In the genomic region with DNA sequence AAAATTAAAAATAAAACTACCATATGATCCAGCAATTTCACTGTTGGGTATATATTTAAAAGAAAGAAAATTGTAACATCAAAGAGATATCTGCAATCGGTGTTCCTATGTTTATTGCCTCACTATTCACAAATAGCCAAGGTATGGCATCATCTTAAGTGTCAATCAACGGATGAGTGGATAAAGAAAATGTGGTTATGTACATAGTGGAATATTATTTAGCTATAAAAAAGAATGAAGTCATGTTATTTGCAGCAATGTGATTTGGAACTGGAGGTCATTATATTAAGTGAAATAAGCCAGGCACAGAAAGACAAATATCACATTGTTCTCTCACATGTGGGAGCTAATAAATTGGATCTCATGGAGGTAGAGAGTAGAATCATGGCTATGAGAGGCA, we compare ENCODE assay signal across 10 cellular contexts.
DNase-seq lines count a peak whose midpoint lies in the region; ATAC-seq, FAIRE-seq and TF ChIP-seq lines count a peak whose summit lies in the region.
"Had no signal": no experiment of that assay in that cellular context is flagged by ENCODE, and none has a peak within 500 bp of the region (broad histone marks: within the 10 kb centered on the region; RNA-seq: fewer than 3 reads in every experiment).

No MANE protein-coding gene starts in this region.

- H3K4me3 Mint-ChIP-seq in CD4-positive, alpha-beta memory T cell: peak overlapping the region; percentile 49 to 83 (median 78)
- peak overlapping the region; percentile 81 for H3K4me3 Mint-ChIP-seq in astrocyte (ENCODE audit: unreplicated experiment)
- peak overlapping the region; percentile 89 for H3K4me3 Mint-ChIP-seq in natural killer cell treated with Interleukin-12 subunit alpha and Interleukin-12 subunit beta and Interleukin-15 and Interleukin-18, amount 100 ng/mL, for 72 hours

- CTCF ChIA-PET in CD4-positive, alpha-beta memory T cell (lab: Charles Lee; ENCODE audit: partially characterized antibody): interaction anchor here (0.9 to 1.3 kb wide), 3 partner anchors 9 to 93 kb away, joined by 3 to 4 read pairs (median 4); no protein-coding TSS in a partner anchor

- H3K9me3 Mint-ChIP-seq in CD4-positive, alpha-beta memory T cell: peaks cover 0 to 15% (median under 1%) of the 10 kb centered on the region in 8 donors
- H3K9me3 Mint-ChIP-seq in astrocyte (ENCODE audit: unreplicated experiment): peaks cover 1% of the 10 kb centered on the region
- no peaks in the 10 kb centered on the region for H3K9me3 Mint-ChIP-seq in natural killer cell treated with Interleukin-12 subunit alpha and Interleukin-12 subunit beta and Interleukin-15 and Interleukin-18, amount 100 ng/mL, for 72 hours

- POLR2A ChIA-PET in CD4-positive, alpha-beta memory T cell (lab: Charles Lee; ENCODE audit: partially characterized antibody): interaction anchor here (1.6 to 1.9 kb wide), 4 partner anchors 8 to 86 kb away, joined by 4 to 10 read pairs (median 6); no protein-coding TSS in a partner anchor

- TF ChIP-seq CTCF in astrocyte (IDR thresholded peaks at IDR 0.05; ENCODE audit: insufficient read depth, low read depth, low read length): no peak

- no peak for FAIRE-seq in astrocyte (lab: Jason Lieb, UNC)

- no peaks in the 10 kb centered on the region for H4K20me1 ChIP-seq in astrocyte (ENCODE audit: insufficient read depth, low read length)

- H3K4me1 ChIP-seq in CD4-positive, alpha-beta memory T cell (ENCODE audit: insufficient read depth, low read length): peaks cover 7% of the 10 kb centered on the region
- H3K4me1 ChIP-seq in HUES64 (ENCODE audit: insufficient read depth, low read length) (peaks cover 9% of the 10 kb centered on the region; the same call in 1 of the 2 replicates), astrocyte (ENCODE audit: insufficient read depth, low read length) (peaks cover 6% of the 10 kb centered on the region)

- no peaks in the 10 kb centered on the region for H3K79me2 ChIP-seq in astrocyte (ENCODE audit: insufficient read depth, low read length)

- no peaks in the 10 kb centered on the region for H3K27me3 ChIP-seq in CD4-positive, alpha-beta memory T cell (ENCODE audit: insufficient read depth, low read length)
- H3K27me3 ChIP-seq in HUES64 (ENCODE audit: insufficient read depth, low read length): no peaks in the 10 kb centered on the region
- no peaks in the 10 kb centered on the region for H3K27me3 ChIP-seq in astrocyte (ENCODE audit: insufficient read depth, low read length)

- H3K9me3 ChIP-seq in CD4-positive, alpha-beta memory T cell (ENCODE audit: control insufficient read depth in 1 of 2, low read length in 2 of 2): no peaks in the 10 kb centered on the region
- 0 out of 2 replicates have a peak, but pooled peaks cover 5% of the 10 kb centered on the region for H3K9me3 ChIP-seq in HUES64 (ENCODE audit: insufficient read depth, low read depth, low read length)
- H3K9me3 ChIP-seq in astrocyte (ENCODE audit: insufficient read depth, low read depth, low read length): no peaks in the 10 kb centered on the region

- H3K4me2 ChIP-seq in astrocyte (ENCODE audit: low read length): peak overlapping the region; percentile 71
- H3K4me2 ChIP-seq: KMS-11 had no signal

- H3K4me1 Mint-ChIP-seq in CD4-positive, alpha-beta memory T cell: peaks cover 9 to 13% (median 12%) of the 10 kb centered on the region in 4 donors
- H3K4me1 Mint-ChIP-seq in astrocyte (ENCODE audit: low read depth, unreplicated experiment): peaks cover 23% of the 10 kb centered on the region
- peaks cover 19 to 21% of the 10 kb centered on the region in 2 donors for H3K4me1 Mint-ChIP-seq in natural killer cell treated with Interleukin-12 subunit alpha and Interleukin-12 subunit beta and Interleukin-15 and Interleukin-18, amount 100 ng/mL, for 72 hours (ENCODE audit: low read depth in 2 of 2)

- no peak for DNase-seq in CD4-positive, alpha-beta memory T cell
- peak; percentile 2 for DNase-seq in astrocyte (ENCODE audit: low read depth)
- DNase-seq in natural killer cell treated with Interleukin-12 subunit alpha and Interleukin-12 subunit beta and Interleukin-15 and Interleukin-18, amount 100 ng/mL, for 72 hours (ENCODE audit: low spot score): no peak
- no peak for DNase-seq in stimulated activated naive CD4-positive, alpha-beta T cell treated with Interleukin-2 at 50 U/mL for 16 hours (lab: John Stamatoyannopoulos, UW)
- DNase-seq in SIG-M5 (lab: John Stamatoyannopoulos, UW): no peak
- no peak for DNase-seq in dermis blood vessel endothelial cell
- DNase-seq in OCI-M1 (lab: John Stamatoyannopoulos, UW): no peak
- DNase-seq: GDM1 had no signal

- H3K27ac Mint-ChIP-seq in CD4-positive, alpha-beta memory T cell: peak overlapping the region; percentile 24 to 86 (median 54)
- H3K27ac Mint-ChIP-seq in astrocyte (ENCODE audit: unreplicated experiment): peak overlapping the region; percentile 95
- peak overlapping the region; percentile 84 to 95 for H3K27ac Mint-ChIP-seq in natural killer cell treated with Interleukin-12 subunit alpha and Interleukin-12 subunit beta and Interleukin-15 and Interleukin-18, amount 100 ng/mL, for 72 hours

- intact Hi-C loops in CD4-positive, alpha-beta memory T cell (cut with micrococcal nuclease): loop anchor here (2.0 to 10.0 kb wide), 3 partner anchors 33 to 91 kb away; a partner anchor contains a TSS

- H3K27me3 Mint-ChIP-seq in CD4-positive, alpha-beta memory T cell: no peaks in the 10 kb centered on the region
- no peaks in the 10 kb centered on the region for H3K27me3 Mint-ChIP-seq in astrocyte (ENCODE audit: low read depth, unreplicated experiment)
- H3K27me3 Mint-ChIP-seq in natural killer cell treated with Interleukin-12 subunit alpha and Interleukin-12 subunit beta and Interleukin-15 and Interleukin-18, amount 100 ng/mL, for 72 hours: no peaks in the 10 kb centered on the region

- H3K4me3 ChIP-seq in CD4-positive, alpha-beta memory T cell (ENCODE audit: low read length in 2 of 2): no peak overlapping the region
- H3K4me3 ChIP-seq in HUES64 (ENCODE audit: low read length) (peak overlapping the region; percentile 48; the same call in 1 of the 2 replicates), astrocyte (ENCODE audit: insufficient read depth, low read depth, low read length) (peak overlapping the region; percentile 39)

- no peaks in the 10 kb centered on the region for H3K36me3 ChIP-seq in CD4-positive, alpha-beta memory T cell (ENCODE audit: insufficient read depth, low read length)
- H3K36me3 ChIP-seq in HUES64 (ENCODE audit: insufficient read depth, low read length) (0 out of 2 replicates have a peak, but pooled peaks cover 6% of the 10 kb centered on the region), astrocyte (ENCODE audit: insufficient read depth, low read length) (no peaks in the 10 kb centered on the region)

- H3K27ac ChIP-seq in CD4-positive, alpha-beta memory T cell (ENCODE audit: low read depth, low read length): peak overlapping the region; percentile 20
- H3K27ac ChIP-seq in HUES64 (ENCODE audit: low read depth, low read length) (no peak overlapping the region), astrocyte (ENCODE audit: low read depth, low read length) (peak overlapping the region; percentile 1)
- H3K27ac ChIP-seq: KMS-11 had no signal

- H2AFZ ChIP-seq in astrocyte (ENCODE audit: low read depth, low read length): peak overlapping the region; percentile 59

- peaks cover 0 to 3% of the 10 kb centered on the region in 2 donors for H3K36me3 Mint-ChIP-seq in CD4-positive, alpha-beta memory T cell
- H3K36me3 Mint-ChIP-seq in astrocyte (ENCODE audit: low read depth, unreplicated experiment): peaks cover 2% of the 10 kb centered on the region
- H3K36me3 Mint-ChIP-seq in natural killer cell treated with Interleukin-12 subunit alpha and Interleukin-12 subunit beta and Interleukin-15 and Interleukin-18, amount 100 ng/mL, for 72 hours: peaks cover 12% of the 10 kb centered on the region

- WGBS in HUES64: 95% methylated on average over 2 of the region's 2 CpGs

- no peak for ATAC-seq in natural killer cell treated with Interleukin-12 subunit alpha and Interleukin-12 subunit beta and Interleukin-15 and Interleukin-18, amount 100 ng/mL, for 72 hours

- H3K9ac ChIP-seq in HUES64 (ENCODE audit: low read depth, low read length): no peak overlapping the region
- peak overlapping the region; percentile 59 for H3K9ac ChIP-seq in astrocyte (ENCODE audit: low read length)
- H3K9ac ChIP-seq: KMS-11 had no signal

Comparison
In these comparisons a context has a peak if more than half of its experiments do, and no peak if none do; other contexts are left out.
1. H3K4me3 ChIP-seq: peak in HUES64 (single experiment) and astrocyte (single experiment); none in CD4-positive, alpha-beta memory T cell (0 of 2).
2. Peak in every context shown above with its lines, with median percentiles within 50 percentile points of each other: H3K27ac Mint-ChIP-seq and H3K4me3 Mint-ChIP-seq.